In the genomic region with DNA sequence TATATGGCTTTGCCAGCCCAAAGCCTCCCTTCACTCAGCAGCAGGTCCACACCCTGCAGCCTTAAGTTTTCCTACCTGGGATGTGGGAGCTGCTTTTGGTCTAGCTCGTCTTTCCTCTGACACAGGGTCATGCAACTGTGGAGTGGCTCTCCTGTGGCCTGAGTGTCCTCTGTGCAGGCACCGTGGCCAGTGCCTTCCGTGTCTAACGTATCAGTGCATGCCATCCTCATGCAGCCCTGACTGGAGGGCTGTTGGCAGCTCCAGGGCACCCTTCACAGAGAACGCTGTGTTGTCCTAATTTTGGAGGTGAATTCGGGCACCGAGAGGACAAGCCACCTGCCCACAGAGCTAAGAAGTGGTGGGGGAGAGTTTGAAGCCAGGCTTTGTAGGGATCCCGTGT, we compare ENCODE assay signal across 25 cellular contexts. TPM values are rescaled to one million over a fixed set of nuclear protein-coding genes. Genes with fewer than 3 reads are reported as not detected.
DNase-seq lines count a peak whose midpoint lies in the region; ATAC-seq and TF ChIP-seq lines count a peak whose summit lies in the region.
"Had no signal": no experiment of that assay in that cellular context is flagged by ENCODE, and none has a peak within 500 bp of the region (broad histone marks: within the 10 kb centered on the region; RNA-seq: fewer than 3 reads in every experiment).

No MANE protein-coding gene starts in this region.

- H3K27ac ChIP-seq in neuronal stem cell (replicated peaks; ENCODE audit: low read length) (no peak overlapping the region), upper lobe of right lung (no peak overlapping the region)
- H3K27ac ChIP-seq: BLaER1 had no signal

- no peak overlapping the region for H3K18ac ChIP-seq in neuronal stem cell (ENCODE audit: low read length)

- H2BK15ac ChIP-seq in neuronal stem cell (ENCODE audit: low read length): peak overlapping the region; percentile 30

- ATAC-seq in left cardiac atrium (no peak), Right ventricle myocardium inferior (no peak), upper lobe of right lung (no peak), omental fat pad (ENCODE audit: low FRiP score) (no peak), GM19455 (IDR thresholded peaks at IDR 0.05; ENCODE audit: unreplicated experiment) (no peak), GM21529 (IDR thresholded peaks at IDR 0.05; ENCODE audit: unreplicated experiment) (no peak)
- ATAC-seq: GM12878 had no signal

- no peak overlapping the region for H2BK120ac ChIP-seq in neuronal stem cell (ENCODE audit: low read depth, low read length)

- no peak overlapping the region for H3K9ac ChIP-seq in neuronal stem cell (ENCODE audit: low read depth, low read length, poor library complexity)
- H3K9ac ChIP-seq: BLaER1 had no signal

- H3K27me3 ChIP-seq in neuronal stem cell (ENCODE audit: control insufficient read depth in 3 of 3, insufficient read depth in 3 of 3, low read depth in 1 of 3, low read length in 3 of 3) (peaks cover 0 to 41% (median 3%) of the 10 kb centered on the region in 3 experiments), upper lobe of right lung (no peaks in the 10 kb centered on the region)
- H3K27me3 ChIP-seq: BE2C, BLaER1 had no signal

- no peak for TF ChIP-seq CTCF in chondrocyte (IDR thresholded peaks at IDR 0.05)
- no peak for TF ChIP-seq CTCF in upper lobe of right lung (IDR thresholded peaks at IDR 0.05)
- TF ChIP-seq CTCF in omental fat pad (IDR thresholded peaks at IDR 0.05): no peak

- H3K9me3 Mint-ChIP-seq in chondrocyte (ENCODE audit: low read depth): peaks cover 3% of the 10 kb centered on the region

- peaks cover 4% of the 10 kb centered on the region for H3K79me1 ChIP-seq in neuronal stem cell (ENCODE audit: low read depth, low read length)

- H3K4me3 Mint-ChIP-seq in chondrocyte (ENCODE audit: unreplicated experiment): no peak overlapping the region
- H3K4me3 Mint-ChIP-seq: CD14-positive monocyte; CD4-positive, alpha-beta memory T cell; CD4-positive, CD25-positive, alpha-beta regulatory T cell; CD8-positive, alpha-beta memory T cell had no signal

- no peak overlapping the region for H3K4ac ChIP-seq in neuronal stem cell (ENCODE audit: low read length)

- WGBS in neuronal stem cell (ENCODE audit: extremely low coverage in 2 of 2, insufficient read length in 2 of 2, insufficient replicate concordance in 1 of 2), 2 donors: no CpG with 5 or more reads among the region's 8 CpGs

- H3K27me3 Mint-ChIP-seq in chondrocyte (ENCODE audit: low read depth): peaks cover 27% of the 10 kb centered on the region

- no peaks in the 10 kb centered on the region for H3K36me3 ChIP-seq in neuronal stem cell (replicated peaks in 1 of 2; ENCODE audit: control insufficient read depth in 2 of 2, insufficient read depth in 2 of 2, low read length in 2 of 2)
- H3K36me3 ChIP-seq in upper lobe of right lung: no peaks in the 10 kb centered on the region
- H3K36me3 ChIP-seq: BE2C, BLaER1 had no signal

- DNase-seq in left cardiac atrium (peak; percentile 5), Right ventricle myocardium inferior (ENCODE audit: missing footprints) (no peak), chondrocyte (ENCODE audit: low spot score) (peak; percentile 61), neuronal stem cell (ENCODE audit: low spot score) (no peak), upper lobe of right lung (peak; percentile 36), omental fat pad (ENCODE audit: low spot score) (no peak)
- DNase-seq: 8988T; ACHN; BE2C; C1 segment of cervical spinal cord; CD4-positive, alpha-beta memory T cell; CD4-positive, CD25-positive, alpha-beta regulatory T cell; COR-L47; DMS 273 treated with DMSO at 0.1 percent for 48 hours; DMS153; DMS79; DND-41; EL; GDM1 had no signal

- H3K27ac Mint-ChIP-seq in chondrocyte (ENCODE audit: unreplicated experiment): no peak overlapping the region
- H3K27ac Mint-ChIP-seq: CD14-positive monocyte; CD4-positive, alpha-beta memory T cell; CD4-positive, CD25-positive, alpha-beta regulatory T cell; CD8-positive, alpha-beta memory T cell had no signal

- H2BK5ac ChIP-seq in neuronal stem cell (ENCODE audit: low read length): peak overlapping the region; percentile 16

- H3K14ac ChIP-seq in neuronal stem cell (ENCODE audit: low read length): no peak overlapping the region

- H3K4me2 ChIP-seq in neuronal stem cell (ENCODE audit: insufficient read depth, low read length, poor library complexity, severe bottlenecking): no peak overlapping the region
- H3K4me2 ChIP-seq: BLaER1 had no signal

- H3K4me1 ChIP-seq in neuronal stem cell (ENCODE audit: control insufficient read depth in 2 of 2, insufficient read depth in 1 of 2, low read depth in 1 of 2, low read length in 2 of 2) (peaks cover 0 to 15% of the 10 kb centered on the region in 2 donors), upper lobe of right lung (no peaks in the 10 kb centered on the region)
- H3K4me1 ChIP-seq: BE2C had no signal

- H4K91ac ChIP-seq in neuronal stem cell (ENCODE audit: low read depth, low read length, poor library complexity): no peak overlapping the region

- no peaks in the 10 kb centered on the region for H3K36me3 Mint-ChIP-seq in chondrocyte (ENCODE audit: low read depth)
- H3K36me3 Mint-ChIP-seq: CD14-positive monocyte; CD4-positive, alpha-beta memory T cell; CD4-positive, CD25-positive, alpha-beta regulatory T cell had no signal

- no peak overlapping the region for H4K8ac ChIP-seq in neuronal stem cell (ENCODE audit: low read depth, low read length)

- H2AK5ac ChIP-seq in neuronal stem cell (ENCODE audit: low read depth, low read length): no peak overlapping the region

- no peaks in the 10 kb centered on the region for H3K4me1 Mint-ChIP-seq in chondrocyte (ENCODE audit: low read depth)
- H3K4me1 Mint-ChIP-seq: CD14-positive monocyte had no signal

- no peak overlapping the region for H2AFZ ChIP-seq in neuronal stem cell (ENCODE audit: low read length)

- intact Hi-C loops in left cardiac atrium (cut with DNase I): no loop called here
- intact Hi-C loops in Right ventricle myocardium inferior (cut with DNase I): no loop called here
- intact Hi-C loops in upper lobe of right lung (cut with DNase I): no loop called here

- no peak overlapping the region for H2BK12ac ChIP-seq in neuronal stem cell (ENCODE audit: low read length)

- H3K4me3 ChIP-seq in neuronal stem cell (ENCODE audit: low read length in 2 of 2) (peak overlapping the region in 1 of 2 donors; percentile 8), upper lobe of right lung (no peak overlapping the region)
- H3K4me3 ChIP-seq: BLaER1, GM12878 had no signal

- no peak overlapping the region for H3K23ac ChIP-seq in neuronal stem cell (ENCODE audit: low read depth, low read length, poor library complexity)

- H3K9me3 ChIP-seq in neuronal stem cell (replicated peaks in 1 of 2; ENCODE audit: control insufficient read depth in 2 of 2, insufficient read depth in 1 of 2, low read depth in 1 of 2, low read length in 2 of 2) (peaks cover 0 to 9% of the 10 kb centered on the region in 2 donors), upper lobe of right lung (no peaks in the 10 kb centered on the region)
- H3K9me3 ChIP-seq: BE2C, BLaER1 had no signal

RNA-seq across cellular contexts. Expression of a gene that starts 25.7 kb away (rescaled TPM):
- 10 to 100 TPM; 13.2 to 14.0 TPM for total RNA-seq in left cardiac atrium
- 14.1 TPM for total RNA-seq in Right ventricle myocardium inferior
- total RNA-seq in chondrocyte: 25.0 to 25.7 TPM (median 25.3 TPM) in 3 replicates
- polyA plus RNA-seq in neuronal stem cell (2013, experiment 1 of 2): 30.3 TPM
- 30.5 TPM for polyA plus RNA-seq in neuronal stem cell (2013, experiment 2 of 2)
- 19.9 TPM for total RNA-seq in upper lobe of right lung
- 10 to 100 TPM; 14.2 to 20.6 (median 19.0) TPM for total RNA-seq in omental fat pad

Comparison
In these comparisons a context has a peak if more than half of its experiments do, and no peak if none do; other contexts are left out.
1. DNase-seq: peak in left cardiac atrium (single experiment), chondrocyte (single experiment) and upper lobe of right lung (single experiment); none in Right ventricle myocardium inferior (single experiment), neuronal stem cell (single experiment) and omental fat pad (single experiment).